Comparison of ENCODE assay signal across 8 cellular contexts in genomic region chr6:87590417-87590880, GRCh38. TPM values are rescaled to one million over a fixed set of nuclear protein-coding genes. Genes with fewer than 3 reads are reported as not detected.
DNase-seq lines count a peak whose midpoint lies in the region; ATAC-seq, FAIRE-seq and TF ChIP-seq lines count a peak whose summit lies in the region.

No MANE protein-coding gene starts in this region.

- H3K4me3 Mint-ChIP-seq in activated T-cell treated with anti-CD3 and anti-CD28 coated beads, Interleukin-2, amount 50 U/mL, for 4 hours = peak overlapping the region; percentile 98
- H3K4me3 Mint-ChIP-seq in astrocyte (ENCODE audit: unreplicated experiment) = peak overlapping the region; percentile 91

- no peaks in the 10 kb centered on the region for H3K27me3 Mint-ChIP-seq in activated T-cell treated with anti-CD3 and anti-CD28 coated beads, Interleukin-2, amount 50 U/mL, for 4 hours (ENCODE audit: low read depth)
- no peaks in the 10 kb centered on the region for H3K27me3 Mint-ChIP-seq in astrocyte (ENCODE audit: low read depth, unreplicated experiment)

- H3K4me1 ChIP-seq in astrocyte (ENCODE audit: insufficient read depth, low read length) = peaks cover 7% of the 10 kb centered on the region
- peaks cover 0 to 66% (median 31%) of the 10 kb centered on the region in 4 donors for H3K4me1 ChIP-seq in tibial nerve

- H3K27ac ChIP-seq in astrocyte (ENCODE audit: low read depth, low read length) (peak overlapping the region; percentile 83), tibial nerve (peak overlapping the region; percentile 73 to 94 (median 84))

- intact Hi-C loops in lower leg skin (cut with DNase I; ENCODE audit: low total_unique reads) = no loop called here

- H3K27me3 ChIP-seq in astrocyte (ENCODE audit: insufficient read depth, low read length) = no peaks in the 10 kb centered on the region
- no peaks in the 10 kb centered on the region for H3K27me3 ChIP-seq in tibial nerve

- TF ChIP-seq CTCF in astrocyte (IDR thresholded peaks at IDR 0.05; ENCODE audit: insufficient read depth, low read depth, low read length) = no peak
- no peak for TF ChIP-seq CTCF in lower leg skin (IDR thresholded peaks at IDR 0.05)
- TF ChIP-seq CTCF in tibial nerve (IDR thresholded peaks at IDR 0.05) = no peak

- H3K36me3 ChIP-seq in astrocyte (ENCODE audit: insufficient read depth, low read length) (peaks cover 8% of the 10 kb centered on the region), tibial nerve (peaks cover 0 to 23% (median 0%) of the 10 kb centered on the region in 3 donors)

- no peak for ATAC-seq in activated T-cell treated with anti-CD3 and anti-CD28 coated beads, Interleukin-2, amount 50 U/mL, for 4 hours
- ATAC-seq in GM18502 (IDR thresholded peaks at IDR 0.05; ENCODE audit: poor library complexity, unreplicated experiment) = no peak

- no peak for TF ChIP-seq EP300 in tibial nerve (IDR thresholded peaks at IDR 0.05)

- H3K36me3 Mint-ChIP-seq in activated T-cell treated with anti-CD3 and anti-CD28 coated beads, Interleukin-2, amount 50 U/mL, for 4 hours (ENCODE audit: insufficient read depth) = peaks cover 8% of the 10 kb centered on the region
- H3K36me3 Mint-ChIP-seq in astrocyte (ENCODE audit: low read depth, unreplicated experiment) = peaks cover 2% of the 10 kb centered on the region

- FAIRE-seq in astrocyte (lab: Jason Lieb, UNC) = no peak

- 3 to 5% methylated on average over 11 of the region's 11 CpGs for whole genome bisulfite sequencing in lower leg skin, 2 donors
- WGBS in tibial nerve, 2 donors = 3% methylated on average over 11 of the region's 11 CpGs

- H3K4me2 ChIP-seq in astrocyte (ENCODE audit: low read length) = peak overlapping the region; percentile 89

- no peaks in the 10 kb centered on the region for H3K9me3 ChIP-seq in astrocyte (ENCODE audit: insufficient read depth, low read depth, low read length)
- no peaks in the 10 kb centered on the region for H3K9me3 ChIP-seq in tibial nerve

- H3K4me3 ChIP-seq in astrocyte (ENCODE audit: insufficient read depth, low read depth, low read length) = peak overlapping the region; percentile 87
- peak overlapping the region; percentile 72 for H3K4me3 ChIP-seq in lower leg skin (ENCODE audit: low read depth, poor library complexity, severe bottlenecking)
- H3K4me3 ChIP-seq in tibial nerve = peak overlapping the region; percentile 74 to 97 (median 88)

- H3K9ac ChIP-seq in astrocyte (ENCODE audit: low read length) = peak overlapping the region; percentile 99

- TF ChIP-seq POLR2A in lower leg skin (IDR thresholded peaks at IDR 0.05) = no peak
- no peak for TF ChIP-seq POLR2A in tibial nerve (IDR thresholded peaks at IDR 0.05)

- peaks cover 53% of the 10 kb centered on the region for H3K4me1 Mint-ChIP-seq in activated T-cell treated with anti-CD3 and anti-CD28 coated beads, Interleukin-2, amount 50 U/mL, for 4 hours (ENCODE audit: low read depth)
- H3K4me1 Mint-ChIP-seq in astrocyte (ENCODE audit: low read depth, unreplicated experiment) = peaks cover 15% of the 10 kb centered on the region

- H3K27ac Mint-ChIP-seq in astrocyte (ENCODE audit: unreplicated experiment) = peak overlapping the region; percentile 54

- H3K79me2 ChIP-seq in astrocyte (ENCODE audit: insufficient read depth, low read length) = peaks cover 72% of the 10 kb centered on the region

- H3K9me3 Mint-ChIP-seq in activated T-cell treated with anti-CD3 and anti-CD28 coated beads, Interleukin-2, amount 50 U/mL, for 4 hours = no peaks in the 10 kb centered on the region
- H3K9me3 Mint-ChIP-seq in astrocyte (ENCODE audit: unreplicated experiment) = no peaks in the 10 kb centered on the region

- peak overlapping the region; percentile 99 for H2AFZ ChIP-seq in astrocyte (ENCODE audit: low read depth, low read length)

- H4K20me1 ChIP-seq in astrocyte (ENCODE audit: insufficient read depth, low read length) = peaks cover 29% of the 10 kb centered on the region

- DNase-seq in activated T-cell treated with anti-CD3 and anti-CD28 coated beads, Interleukin-2, amount 50 U/mL, for 4 hours = no peak
- no peak for DNase-seq in activated T-cell treated with anti-CD3 and anti-CD28 coated beads, Interleukin-2, amount 50 U/mL, for 48 hours
- no peak for DNase-seq in astrocyte (ENCODE audit: low read depth)
- DNase-seq in lower leg skin (ENCODE audit: low spot score in 2 of 2) = no peak
- no peak for DNase-seq in tibial nerve (ENCODE audit: low spot score in 2 of 2)
- DNase-seq in Ammon's horn (ENCODE audit: low spot score) = no peak
- no peak for DNase-seq in GF-D8 (lab: John Stamatoyannopoulos, UW)

RNA-seq across cellular contexts. Expression of gene ORC3, which starts 0.5 kb away (rescaled TPM):
- 10 to 100 TPM; 22.7 to 25.7 (median 23.9) TPM for total RNA-seq in activated T-cell treated with anti-CD3 and anti-CD28 coated beads, Interleukin-2, amount 50 U/mL, for 4 hours
- total RNA-seq in astrocyte (23.1 and 23.7 TPM in 2 replicates), lower leg skin (10 to 100 TPM in 3 of 4 donors, 1 to 10 TPM in 1; 9.9 to 19.1 (median 12.7) TPM), tibial nerve (10 to 100 TPM; 17.1 to 30.6 (median 22.3) TPM)

RNA-seq across cellular contexts. Expression of gene RARS2, which starts 0.7 kb away (rescaled TPM):
- total RNA-seq in activated T-cell treated with anti-CD3 and anti-CD28 coated beads, Interleukin-2, amount 50 U/mL, for 4 hours = 10 to 100 TPM; 16.8 to 20.9 (median 19.6) TPM
- total RNA-seq in astrocyte (48.3 and 48.9 TPM in 2 replicates), lower leg skin (10 to 100 TPM; 14.7 to 23.2 (median 17.3) TPM), tibial nerve (10 to 100 TPM; 16.3 to 20.7 (median 18.5) TPM)
